8 cellular contexts compared by ENCODE assay signal in genomic region chr17:80477647-80478478, GRCh38. TPM values are rescaled to one million over a fixed set of nuclear protein-coding genes. Genes with fewer than 3 reads are reported as not detected.
A peak's percentile ranks its signal among the peaks of the same experiment; 100 is the strongest.
DNase-seq lines count a peak whose midpoint lies in the region; ATAC-seq, FAIRE-seq and TF ChIP-seq lines count a peak whose summit lies in the region.

No MANE protein-coding gene starts in this region.

- H3K4me1 ChIP-seq in HepG2 (ENCODE audit: insufficient read depth, low read length) (peaks cover 33% of the 10 kb centered on the region), thymus (ENCODE audit: control insufficient read depth, insufficient read depth, low read length) (peaks cover 17% of the 10 kb centered on the region)

- no peak overlapping the region for H3K9ac ChIP-seq in HepG2 (ENCODE audit: insufficient read depth, low read depth, low read length)

- H3K27me3 ChIP-seq in brain microvascular endothelial cell (replicated peaks) (peaks cover 3% of the 10 kb centered on the region), HepG2 (ENCODE audit: control insufficient read depth in 1 of 2, insufficient read depth in 2 of 2, low read length in 2 of 2) (peaks cover 61 to 97% of the 10 kb centered on the region in 2 experiments), thymus (ENCODE audit: control insufficient read depth, insufficient read depth) (peaks cover 88% of the 10 kb centered on the region)

- H4K20me1 ChIP-seq in HepG2 (ENCODE audit: insufficient read depth, low read length), result peaks cover 17% of the 10 kb centered on the region; the same call in 1 of the 2 replicates

- H3K4me2 ChIP-seq in HepG2 (ENCODE audit: low read depth, low read length), result peak overlapping the region; percentile 63

- TF ChIP-seq RAD21 in HepG2 (CRISPR knock-in tag; IDR thresholded peaks at IDR 0.05), result peak; percentile 90

- H3K4me3 ChIP-seq in brain microvascular endothelial cell (ENCODE audit: low read depth, low read length) (peak overlapping the region; percentile 35), HepG2 (replicated peaks in 1 of 3; ENCODE audit: insufficient read depth in 1 of 3, low read depth in 2 of 3, low read length in 3 of 3) (peak overlapping the region in 1 of 3 experiments; percentile 55; a peak in 1 of 6 replicates), thymus (ENCODE audit: low read length) (peak overlapping the region; percentile 30)

- H3K27ac ChIP-seq in brain microvascular endothelial cell, result no peak overlapping the region
- H3K27ac ChIP-seq in HepG2 (ENCODE audit: extremely low read length, insufficient read depth, low read length), result no peak overlapping the region
- H3K27ac ChIP-seq in thymus (ENCODE audit: low read depth), result no peak overlapping the region

- in situ Hi-C loops in brain microvascular endothelial cell (cut with HindIII; ENCODE audit: low pct_ligation_motif_present, low sequenced_read_pairs) (no loop called here), HepG2 (cut with HindIII; ENCODE audit: extremely low pct_ligation_motif_present, low pct_unique_long_range_greater_than_20kb) (no loop called here)

- POLR2A ChIA-PET in HepG2 (lab: Yijun Ruan, JAX), result interaction anchor here (0.7 kb wide), 1 partner anchor 23 kb away, joined by 3 read pairs; no protein-coding TSS in a partner anchor

- intact Hi-C loops in HepG2 (cut with micrococcal nuclease; ENCODE audit: unreplicated experiment), result loop anchor here (5.0 kb wide), 1 partner anchor 909 kb away; no protein-coding TSS in a partner anchor

- FAIRE-seq in HepG2 (lab: Jason Lieb, UNC), result no peak

- H3K79me2 ChIP-seq in HepG2 (ENCODE audit: insufficient read depth, low read length), result no peaks in the 10 kb centered on the region

- TF ChIP-seq CTCF in GM12873 (IDR thresholded peaks at IDR 0.05; ENCODE audit: insufficient read depth, low read depth, low read length, missing control alignments), result peak; percentile 28
- peak; percentile 77 for TF ChIP-seq CTCF in brain microvascular endothelial cell (IDR thresholded peaks at IDR 0.05; ENCODE audit: low read depth, low read length, missing control alignments)
- peak; percentile 85 for TF ChIP-seq CTCF in HepG2 (CRISPR knock-in tag; IDR thresholded peaks at IDR 0.05)

- no TSS peak for BruUV-seq in HepG2 (replicated peaks; lab: Mats Ljungman, UMichigan)

- H3K9me3 ChIP-seq in HepG2 (ENCODE audit: low read length) (no peaks in the 10 kb centered on the region), thymus (ENCODE audit: control insufficient read depth) (no peaks in the 10 kb centered on the region)

- DNase-seq in NCI-H69 (lab: John Stamatoyannopoulos, UW) (peak; percentile 67), brain microvascular endothelial cell (peak; percentile 48), HepG2 (ENCODE audit: low spot score) (no peak), DMS79 treated with DMSO at 0.1 percent for 48 hours (lab: John Stamatoyannopoulos, UW) (no peak), GOT3 (lab: John Stamatoyannopoulos, UW) (no peak)

- TF ChIP-seq POLR2A in HepG2 (IDR thresholded peaks at IDR 0.05; ENCODE audit: insufficient read depth in 1 of 2, low read depth in 2 of 2, low read length in 2 of 2), result no peak

- H3K36me3 ChIP-seq in brain microvascular endothelial cell (replicated peaks), result no peaks in the 10 kb centered on the region
- H3K36me3 ChIP-seq in HepG2 (replicated peaks in 1 of 2; ENCODE audit: control insufficient read depth in 1 of 2, insufficient read depth in 2 of 2, low read length in 2 of 2), result no peaks in the 10 kb centered on the region
- no peaks in the 10 kb centered on the region for H3K36me3 ChIP-seq in thymus (ENCODE audit: control insufficient read depth, insufficient read depth)

- no peak for TF ChIP-seq EP300 in HepG2 (IDR thresholded peaks at IDR 0.05; ENCODE audit: low read depth in 2 of 2, low read length in 2 of 2)
- no peak for TF ChIP-seq EP300 in HepG2 (CRISPR knock-in tag; IDR thresholded peaks at IDR 0.05; ENCODE audit: borderline replicate concordance)

- CTCF ChIA-PET in HepG2 (lab: Yijun Ruan, JAX; ENCODE audit: low intra/inter-chr PET ratio, low total read pairs), result interaction anchor here (3.5 kb wide), 1 partner anchor 97 kb away, joined by 25 read pairs; no protein-coding TSS in a partner anchor

- peak; percentile 74 for ATAC-seq in HepG2
- no peak for ATAC-seq in HG02571 (IDR thresholded peaks at IDR 0.05; ENCODE audit: unreplicated experiment)

- WGBS in HepG2 (ENCODE audit: low lambda C conversion rate), result 3% methylated on average over 34 of the region's 103 CpGs
- 4% methylated on average over 103 of the region's 103 CpGs for WGBS in thymus

- H2AFZ ChIP-seq in HepG2 (ENCODE audit: low read length), result no peak overlapping the region

TF ChIP-seq in HepG2, 621 proteins besides CTCF, POLR2A, EP300 and RAD21 (continues in another document):
- TF ChIP-seq ZNF251 (CRISPR knock-in tag; IDR thresholded peaks at IDR 0.05) (no peak), IRX3 (CRISPR knock-in tag; IDR thresholded peaks at IDR 0.05; ENCODE audit: borderline replicate concordance, low read depth) (no peak), EZH2 (conservative IDR thresholded peaks at IDR 0.05; ENCODE audit: low read depth, low read length) (peak; percentile 33; the same call in 1 of the 2 replicates), TBX2 (CRISPR knock-in tag; IDR thresholded peaks at IDR 0.05; ENCODE audit: borderline replicate concordance) (no peak), ZNF468 (CRISPR knock-in tag; IDR thresholded peaks at IDR 0.05) (no peak), AGO1 (IDR thresholded peaks at IDR 0.05; ENCODE audit: low read depth, low read length, poor library complexity, severe bottlenecking) (no peak), CSRNP1 (CRISPR knock-in tag; IDR thresholded peaks at IDR 0.05) (0 out of 2 replicates have a peak, but pooled peaks have one; percentile 27), NFE2 (CRISPR knock-in tag; IDR thresholded peaks at IDR 0.05) (no peak), THAP11 (CRISPR knock-in tag; IDR thresholded peaks at IDR 0.05) (no peak), SUZ12 (IDR thresholded peaks at IDR 0.05; ENCODE audit: low read depth, low read length) (no peak; the same call in 1 of the 2 replicates), ZNF337 (CRISPR knock-in tag; IDR thresholded peaks at IDR 0.05; ENCODE audit: borderline replicate concordance, low read depth) (no peak), ZNF605 (CRISPR knock-in tag; IDR thresholded peaks at IDR 0.05) (no peak), ZNF207 (IDR thresholded peaks at IDR 0.05; ENCODE audit: borderline replicate concordance) (no peak), ZNF615 (CRISPR knock-in tag; IDR thresholded peaks at IDR 0.05; ENCODE audit: borderline replicate concordance) (no peak), ZNF781 (CRISPR knock-in tag; IDR thresholded peaks at IDR 0.05; ENCODE audit: borderline replicate concordance, not compliant biosample characterization) (no peak)
- TF ChIP-seq, protein P1, sequence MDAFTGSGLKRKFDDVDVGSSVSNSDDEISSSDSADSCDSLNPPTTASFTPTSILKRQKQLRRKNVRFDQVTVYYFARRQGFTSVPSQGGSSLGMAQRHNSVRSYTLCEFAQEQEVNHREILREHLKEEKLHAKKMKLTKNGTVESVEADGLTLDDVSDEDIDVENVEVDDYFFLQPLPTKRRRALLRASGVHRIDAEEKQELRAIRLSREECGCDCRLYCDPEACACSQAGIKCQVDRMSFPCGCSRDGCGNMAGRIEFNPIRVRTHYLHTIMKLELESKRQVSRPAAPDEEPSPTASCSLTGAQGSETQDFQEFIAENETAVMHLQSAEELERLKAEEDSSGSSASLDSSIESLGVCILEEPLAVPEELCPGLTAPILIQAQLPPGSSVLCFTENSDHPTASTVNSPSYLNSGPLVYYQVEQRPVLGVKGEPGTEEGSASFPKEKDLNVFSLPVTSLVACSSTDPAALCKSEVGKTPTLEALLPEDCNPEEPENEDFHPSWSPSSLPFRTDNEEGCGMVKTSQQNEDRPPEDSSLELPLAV (CRISPR knock-in tag; conservative IDR thresholded peaks at IDR 0.05; ENCODE audit: low read depth), result no peak

RNA-seq across cellular contexts. Expression of gene NPTX1, which starts 1.5 kb away (rescaled TPM):
- total RNA-seq in HepG2 (2016; rRNA removed; fragmentation: Illumina TruSeq; extraction: Trizol), result not detected in 2 replicates
- total RNA-seq in HepG2 (2016; cell fraction: cytosol; rRNA removed; fragmentation: Illumina TruSeq; extraction: Trizol; ENCODE audit: low read depth), result not detected in 2 replicates
- total RNA-seq in HepG2 (2016; cell fraction: insoluble cytoplasmic fraction; rRNA removed; fragmentation: Illumina TruSeq; extraction: Trizol), result not detected in 2 replicates
- total RNA-seq in HepG2 (2016; cell fraction: membrane; rRNA removed; fragmentation: Illumina TruSeq; extraction: Trizol), result not detected in 2 replicates
- total RNA-seq in HepG2 (2016; cell fraction: nucleus; rRNA removed; fragmentation: Illumina TruSeq; extraction: Trizol), result not detected in 2 replicates
- 0.01 TPM in 1 of 2 replicates, not detected in the other for polyA plus RNA-seq in HepG2 (2011; rRNA removed)
- not detected in 2 replicates for polyA plus RNA-seq in HepG2 (2011; cell fraction: cytosol; rRNA removed)
- not detected in 2 replicates for polyA plus RNA-seq in HepG2 (2011; cell fraction: nucleus; rRNA removed)
- polyA plus RNA-seq in HepG2 (2012), result not detected in 2 replicates
- polyA plus RNA-seq in HepG2 (2016; cell fraction: cytosol; fragmentation: Illumina TruSeq; extraction: Trizol; ENCODE audit: low read depth), result not detected in 2 replicates
- not detected in 2 replicates for polyA plus RNA-seq in HepG2 (2016; cell fraction: insoluble cytoplasmic fraction; fragmentation: Illumina TruSeq; extraction: Trizol; ENCODE audit: low read depth)
- polyA plus RNA-seq in HepG2 (2016; cell fraction: membrane; fragmentation: Illumina TruSeq; extraction: Trizol; ENCODE audit: low read depth), result not detected in 2 replicates
- not detected in 2 replicates for polyA plus RNA-seq in HepG2 (2016; cell fraction: nucleus; fragmentation: Illumina TruSeq; extraction: Trizol; ENCODE audit: insufficient read depth, low read depth)
- 17.0 TPM in 1 of 2 replicates, not detected in the other for polyA minus RNA-seq in HepG2 (2011; rRNA and poly(A)+ RNA removed; ENCODE audit: low replicate concordance)
- 0.10 TPM in 1 of 2 replicates, not detected in the other for polyA minus RNA-seq in HepG2 (2011; cell fraction: cytosol; rRNA and poly(A)+ RNA removed)
- 0.25 TPM in 1 of 2 replicates, not detected in the other for polyA minus RNA-seq in HepG2 (2011; cell fraction: nucleus; rRNA and poly(A)+ RNA removed)
- polyA plus RNA-seq in thymus, result 1.0 TPM

Comparison
In these comparisons a context has a peak if more than half of its experiments do, and no peak if none do; other contexts are left out.
1. CTCF ChIP-seq: peak in every context shown above with its lines; median percentile 85 in HepG2; 77 in brain microvascular endothelial cell; 28 in GM12873.
2. DNase-seq: peak in NCI-H69 (single experiment) and brain microvascular endothelial cell (single experiment); none in HepG2 (single experiment), DMS79 treated with DMSO at 0.1 percent for 48 hours (single experiment) and GOT3 (single experiment).